Comparison of ENCODE assay signal across 18 cellular contexts in the genomic region with DNA sequence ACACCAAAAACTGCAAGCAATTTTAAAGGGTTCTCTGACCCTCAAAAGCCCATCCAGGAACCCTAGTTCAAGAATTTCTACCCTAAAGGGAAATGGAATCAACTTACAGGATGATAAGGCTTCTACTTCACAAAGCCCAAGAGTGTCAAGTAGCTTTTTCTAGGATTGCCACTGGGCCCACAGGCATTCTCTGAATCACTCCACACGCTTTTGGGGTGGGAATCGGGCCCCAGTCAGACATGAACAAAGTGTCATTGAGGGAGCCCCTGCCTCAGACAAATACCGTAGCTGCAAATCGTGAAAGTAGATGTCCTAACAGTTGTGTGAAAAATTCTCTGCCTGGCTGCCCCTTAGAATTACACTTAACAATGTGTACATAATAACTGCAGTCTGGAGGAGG.
DNase-seq lines count a peak whose midpoint lies in the region; ATAC-seq, FAIRE-seq and TF ChIP-seq lines count a peak whose summit lies in the region.
"Had no signal": no experiment of that assay in that cellular context is flagged by ENCODE, and none has a peak within 500 bp of the region (broad histone marks: within the 10 kb centered on the region; RNA-seq: fewer than 3 reads in every experiment).

No MANE protein-coding gene starts in this region.

- peaks cover 32% of the 10 kb centered on the region for H3K36me3 Mint-ChIP-seq in nephron progenitor cell (ENCODE audit: low read depth)
- H3K36me3 Mint-ChIP-seq: CD14-positive monocyte; CD4-positive, alpha-beta memory T cell; IgD-negative memory B cell had no signal

- H3K27me3 ChIP-seq in subcutaneous abdominal adipose tissue (ENCODE audit: control insufficient read depth in 5 of 5, insufficient read depth in 4 of 5, low read length in 5 of 5) = peaks cover 0 to 3% (median 0%) of the 10 kb centered on the region in 5 donors

- peak overlapping the region in 1 of 5 donors; percentile 46 for H3K9ac ChIP-seq in subcutaneous abdominal adipose tissue (ENCODE audit: low read length in 5 of 5)
- H3K9ac ChIP-seq: BLaER1 had no signal

- peaks cover 35% of the 10 kb centered on the region for H3K9me3 Mint-ChIP-seq in nephron progenitor cell

- no peak overlapping the region for H3K4me3 ChIP-seq in subcutaneous abdominal adipose tissue (ENCODE audit: low read depth in 1 of 5, low read length in 5 of 5)
- H3K4me3 ChIP-seq: BLaER1 had no signal

- peaks cover 6% of the 10 kb centered on the region for H3K27me3 Mint-ChIP-seq in nephron progenitor cell (ENCODE audit: low read depth, poor library complexity)
- H3K27me3 Mint-ChIP-seq: CD4-positive, alpha-beta memory T cell had no signal

- FAIRE-seq in RCC 7860 (lab: Jason Lieb, UNC) = no peak
- FAIRE-seq: GM12892, H1, HepG2 had no signal

- no peak overlapping the region for H3K27ac Mint-ChIP-seq in nephron progenitor cell
- H3K27ac Mint-ChIP-seq: CD14-positive monocyte; CD4-positive, alpha-beta memory T cell; H9; IgD-negative memory B cell had no signal

- peaks cover 0 to 25% (median 5%) of the 10 kb centered on the region in 5 donors for H3K4me1 ChIP-seq in subcutaneous abdominal adipose tissue (ENCODE audit: control insufficient read depth in 5 of 5, insufficient read depth in 5 of 5, low read length in 5 of 5)
- H3K4me1 ChIP-seq: BLaER1 had no signal

- H3K4me1 Mint-ChIP-seq in nephron progenitor cell = peaks cover 7% of the 10 kb centered on the region
- H3K4me1 Mint-ChIP-seq: CD14-positive monocyte; CD4-positive, alpha-beta memory T cell; H9; IgD-negative memory B cell had no signal

- H3K27ac ChIP-seq in subcutaneous abdominal adipose tissue (ENCODE audit: low read depth, low read length) = peak overlapping the region; percentile 74
- H3K27ac ChIP-seq: BLaER1 had no signal

- no peak overlapping the region for H3K4me3 Mint-ChIP-seq in nephron progenitor cell
- H3K4me3 Mint-ChIP-seq: CD14-positive monocyte; CD4-positive, alpha-beta memory T cell; H9; IgD-negative memory B cell had no signal

- DNase-seq in EL (peak; percentile 32), RCC 7860 (ENCODE audit: low spot score) (peak; percentile 5), kidney tubule cell (ENCODE audit: low spot score) (peak; percentile 9), nephron progenitor cell (no peak)
- DNase-seq in stimulated activated CD4-positive, alpha-beta T cell treated with anti-CD3 and anti-CD28 coated beads, Interleukin-2, amount 100 ng/mL, for 24 hours = no peak
- DNase-seq: 8988T; CD4-positive, alpha-beta memory T cell; DMS79 treated with DMSO at 0.1 percent for 48 hours; GDM1; H9 had no signal

- peaks cover 0 to 4% (median 3%) of the 10 kb centered on the region in 5 donors for H3K36me3 ChIP-seq in subcutaneous abdominal adipose tissue (ENCODE audit: control insufficient read depth in 5 of 5, insufficient read depth in 5 of 5, low read length in 5 of 5)
- H3K36me3 ChIP-seq: BLaER1 had no signal

- no peak for TF ChIP-seq CTCF in nephron progenitor cell (IDR thresholded peaks at IDR 0.05)

- H3K9me3 ChIP-seq in subcutaneous abdominal adipose tissue (ENCODE audit: control insufficient read depth in 5 of 5, low read length in 5 of 5) = peaks cover 3 to 6% (median 4%) of the 10 kb centered on the region in 5 donors

- ATAC-seq in GM18858 (IDR thresholded peaks at IDR 0.05; ENCODE audit: unreplicated experiment) = no peak
- ATAC-seq: HepG2 had no signal

Comparison
In these comparisons a context has a peak if more than half of its experiments do, and no peak if none do; other contexts are left out.
1. DNase-seq: peak in EL (single experiment), RCC 7860 (single experiment) and kidney tubule cell (single experiment); none in nephron progenitor cell (single experiment) and stimulated activated CD4-positive, alpha-beta T cell treated with anti-CD3 and anti-CD28 coated beads, Interleukin-2, amount 100 ng/mL, for 24 hours (0 of 2).